Comparison of ENCODE assay signal across 1 cellular context in the genomic region with DNA sequence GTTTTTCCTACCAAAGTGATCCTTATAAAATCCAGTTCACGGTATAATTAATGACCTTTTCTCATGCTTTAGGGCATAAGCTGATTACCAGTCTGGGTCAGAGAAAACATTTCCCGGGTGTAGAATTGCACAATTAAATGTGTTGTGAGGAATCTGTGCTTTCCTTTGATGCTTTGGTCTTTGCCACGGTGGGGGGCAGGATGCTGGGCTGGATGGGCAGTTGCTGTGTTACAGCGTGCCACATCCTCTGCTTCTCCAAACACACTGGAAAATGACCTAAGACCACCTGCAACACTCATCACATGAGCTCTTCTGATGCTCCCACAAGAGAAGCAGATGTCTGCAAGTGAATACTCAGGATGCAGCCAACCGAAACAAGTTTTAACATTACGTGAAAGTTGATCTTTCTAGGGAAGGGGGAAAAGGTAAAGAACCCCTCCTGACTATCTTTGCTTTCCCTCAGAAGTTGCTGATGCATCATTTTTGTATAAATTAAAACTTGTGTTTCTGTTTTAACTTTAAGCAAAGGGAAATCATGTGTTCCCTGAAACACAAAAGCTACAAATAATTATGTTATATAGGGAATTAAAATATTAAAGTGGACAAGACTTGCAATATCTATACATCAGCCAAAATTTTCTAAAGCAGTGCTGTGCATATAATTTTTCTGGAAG.
TF ChIP-seq lines count a peak whose summit lies in the region.

No MANE protein-coding gene starts in this region.

TF ChIP-seq in HEK293, 187 proteins besides CTCF, POLR2A, EP300 and RAD21 (continued from another document):
- TF ChIP-seq, protein P1, sequence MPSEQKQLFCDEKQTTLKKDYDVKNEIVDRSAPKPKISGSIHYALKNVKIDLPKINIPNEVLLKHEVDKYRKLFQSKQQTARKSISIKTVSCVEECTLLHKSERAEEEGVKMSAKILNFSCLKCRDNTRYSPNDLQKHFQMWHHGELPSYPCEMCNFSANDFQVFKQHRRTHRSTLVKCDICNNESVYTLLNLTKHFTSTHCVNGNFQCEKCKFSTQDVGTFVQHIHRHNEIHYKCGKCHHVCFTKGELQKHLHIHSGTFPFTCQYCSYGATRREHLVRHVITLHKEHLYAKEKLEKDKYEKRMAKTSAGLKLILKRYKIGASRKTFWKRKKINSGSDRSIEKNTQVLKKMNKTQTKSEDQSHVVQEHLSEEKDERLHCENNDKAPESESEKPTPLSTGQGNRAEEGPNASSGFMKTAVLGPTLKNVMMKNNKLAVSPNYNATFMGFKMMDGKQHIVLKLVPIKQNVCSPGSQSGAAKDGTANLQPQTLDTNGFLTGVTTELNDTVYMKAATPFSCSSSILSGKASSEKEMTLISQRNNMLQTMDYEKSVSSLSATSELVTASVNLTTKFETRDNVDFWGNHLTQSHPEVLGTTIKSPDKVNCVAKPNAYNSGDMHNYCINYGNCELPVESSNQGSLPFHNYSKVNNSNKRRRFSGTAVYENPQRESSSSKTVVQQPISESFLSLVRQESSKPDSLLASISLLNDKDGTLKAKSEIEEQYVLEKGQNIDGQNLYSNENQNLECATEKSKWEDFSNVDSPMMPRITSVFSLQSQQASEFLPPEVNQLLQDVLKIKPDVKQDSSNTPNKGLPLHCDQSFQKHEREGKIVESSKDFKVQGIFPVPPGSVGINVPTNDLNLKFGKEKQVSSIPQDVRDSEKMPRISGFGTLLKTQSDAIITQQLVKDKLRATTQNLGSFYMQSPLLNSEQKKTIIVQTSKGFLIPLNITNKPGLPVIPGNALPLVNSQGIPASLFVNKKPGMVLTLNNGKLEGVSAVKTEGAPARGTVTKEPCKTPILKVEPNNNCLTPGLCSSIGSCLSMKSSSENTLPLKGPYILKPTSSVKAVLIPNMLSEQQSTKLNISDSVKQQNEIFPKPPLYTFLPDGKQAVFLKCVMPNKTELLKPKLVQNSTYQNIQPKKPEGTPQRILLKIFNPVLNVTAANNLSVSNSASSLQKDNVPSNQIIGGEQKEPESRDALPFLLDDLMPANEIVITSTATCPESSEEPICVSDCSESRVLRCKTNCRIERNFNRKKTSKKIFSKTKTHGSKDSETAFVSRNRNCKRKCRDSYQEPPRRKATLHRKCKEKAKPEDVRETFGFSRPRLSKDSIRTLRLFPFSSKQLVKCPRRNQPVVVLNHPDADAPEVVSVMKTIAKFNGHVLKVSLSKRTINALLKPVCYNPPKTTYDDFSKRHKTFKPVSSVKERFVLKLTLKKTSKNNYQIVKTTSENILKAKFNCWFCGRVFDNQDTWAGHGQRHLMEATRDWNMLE (tag by site-specific recombination; conservative IDR thresholded peaks at IDR 0.05; ENCODE audit: low read depth), result no peak
- no peak for TF ChIP-seq ZNF239 (tag by site-specific recombination; IDR thresholded peaks at IDR 0.05)
- no peak for TF ChIP-seq ZFP3 (tag by site-specific recombination; IDR thresholded peaks at IDR 0.05; ENCODE audit: low read depth)
- TF ChIP-seq ZNF660 (tag by site-specific recombination; IDR thresholded peaks at IDR 0.05), result no peak
- TF ChIP-seq ZNF2 (tag by site-specific recombination; IDR thresholded peaks at IDR 0.05), result no peak
